8 cellular contexts compared by ENCODE assay signal in the genomic region with DNA sequence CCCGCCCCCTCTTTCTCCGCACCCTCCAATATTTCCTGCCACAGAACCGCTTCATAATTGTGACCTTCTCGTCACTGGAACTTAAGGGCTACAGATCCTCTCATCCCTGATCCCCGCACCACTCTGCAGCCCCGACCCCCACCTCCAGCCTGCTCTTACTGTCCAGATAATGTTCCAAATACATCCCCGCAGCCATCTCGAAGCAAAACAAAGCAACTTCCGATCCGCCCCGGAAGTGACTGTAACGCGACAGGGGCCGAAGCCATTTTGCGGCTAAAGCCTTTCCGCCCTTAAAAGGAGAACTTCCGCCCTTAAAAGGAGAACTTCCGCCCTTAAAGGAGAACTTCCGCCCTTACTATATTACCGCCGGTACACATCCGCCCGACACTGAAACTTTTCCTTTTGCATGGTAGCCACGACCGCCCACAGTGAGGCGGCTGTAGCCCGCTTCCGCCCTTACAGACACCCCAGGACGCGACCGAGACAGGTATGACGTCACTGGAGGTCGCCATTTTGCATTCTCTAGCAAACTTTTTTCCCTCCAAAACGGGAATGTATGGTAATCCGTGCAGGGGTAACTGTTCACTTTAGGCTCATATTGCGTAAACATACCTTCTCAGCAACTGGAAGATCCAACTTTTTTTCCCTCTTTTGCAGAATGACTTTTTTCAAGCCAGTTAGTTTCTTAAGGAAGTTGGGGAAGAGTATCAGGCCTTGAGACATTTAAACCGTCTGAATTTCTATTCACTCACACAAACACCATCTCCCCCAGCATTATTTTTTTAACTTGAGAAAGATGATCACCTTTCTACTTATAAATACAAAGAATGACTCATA. TPM values are rescaled to one million over a fixed set of nuclear protein-coding genes. Genes with fewer than 3 reads are reported as not detected.
DNase-seq lines count a peak whose midpoint lies in the region; ATAC-seq, FAIRE-seq and TF ChIP-seq lines count a peak whose summit lies in the region.

A gene (minus strand): TSS at position 214 of the 837 bp plus-strand sequence. CDS start 18 bp downstream, at position 196.

- H3K4me1 Mint-ChIP-seq in type B pancreatic cell (ENCODE audit: unreplicated experiment), result peaks cover 8% of the 10 kb centered on the region

- H3K4me3 Mint-ChIP-seq in type B pancreatic cell, result peak within 1 kb of the TSS; percentile 99

- no peaks in the 10 kb centered on the region for H3K27me3 Mint-ChIP-seq in type B pancreatic cell

- H3K36me3 ChIP-seq in adrenal gland (replicated peaks in 1 of 2) (peaks cover 0 to 25% of the 10 kb centered on the region in 2 donors), heart left ventricle (peaks cover 0 to 47% (median 30%) of the 10 kb centered on the region in 9 donors)

- 2 to 3% (median 2%) methylated on average over 28 to 37 of the region's 37 CpGs for WGBS in adrenal gland, 4 donors
- WGBS in heart left ventricle, 4 donors, result 2 to 3% (median 3%) methylated on average over 37 of the region's 37 CpGs

- no peaks in the 10 kb centered on the region for H3K27me3 ChIP-seq in adrenal gland
- no peaks in the 10 kb centered on the region for H3K27me3 ChIP-seq in heart left ventricle

- peak; percentile 99 for FAIRE-seq in GM12892 (lab: Jason Lieb, UNC)

- intact Hi-C loops in adrenal gland (cut with DNase I) (loop anchor here in 1 of 2 donors (5.0 to 10.0 kb wide), 2 partner anchors 34 to 48 kb away; no protein-coding TSS in a partner anchor), heart left ventricle (cut with DNase I) (loop anchor here in 9 of 10 donors (1.0 to 10.0 kb wide), 10 partner anchors 16 to 62 kb away; a partner anchor contains a TSS)

- peak; percentile 24; the same call in 1 of the 2 replicates for TF ChIP-seq POLR2A in GM12892 (IDR thresholded peaks at IDR 0.05; ENCODE audit: low read depth, low read length)
- peak in 1 of 2 donors; percentile 40 for TF ChIP-seq POLR2A in adrenal gland (IDR thresholded peaks at IDR 0.05)
- no peak for TF ChIP-seq POLR2A in heart left ventricle (IDR thresholded peaks at IDR 0.05)

- TF ChIP-seq CTCF in adrenal gland (IDR thresholded peaks at IDR 0.05), result peak in 1 of 6 experiments; percentile 3
- no peak for TF ChIP-seq CTCF in heart left ventricle (IDR thresholded peaks at IDR 0.05)
- no peak for TF ChIP-seq CTCF in type B pancreatic cell (conservative IDR thresholded peaks at IDR 0.05)

- H3K4me3 ChIP-seq in adrenal gland (peak within 1 kb of the TSS in 3 of 4 donors; percentile 58 to 77 (median 60)), heart left ventricle (peak within 1 kb of the TSS; percentile 40 to 86 (median 74))

- H3K9me3 ChIP-seq in adrenal gland (replicated peaks in 1 of 3) (no peaks in the 10 kb centered on the region), heart left ventricle (no peaks in the 10 kb centered on the region)

- peaks cover 6 to 12% of the 10 kb centered on the region in 2 donors for H3K4me1 ChIP-seq in adrenal gland (replicated peaks in 1 of 2)
- H3K4me1 ChIP-seq in heart left ventricle, result peaks cover 0 to 24% (median 12%) of the 10 kb centered on the region in 12 donors

- no peaks in the 10 kb centered on the region for H3K9me3 Mint-ChIP-seq in type B pancreatic cell

- peaks cover 40% of the 10 kb centered on the region for H3K36me3 Mint-ChIP-seq in type B pancreatic cell

- ATAC-seq in HG02852 (IDR thresholded peaks at IDR 0.05; ENCODE audit: unreplicated experiment) (peak; percentile 96), heart left ventricle (peak; percentile 99 to 100 (median 100))

- H3K27ac ChIP-seq in adrenal gland, result peak within 1 kb of the TSS; percentile 31 to 76 (median 53)
- peak within 1 kb of the TSS; percentile 51 to 90 (median 78) for H3K27ac ChIP-seq in heart left ventricle

- DNase-seq in GM12892 (ENCODE audit: insufficient read length) (peak; percentile 94), NCI-H146 (lab: John Stamatoyannopoulos, UW) (peak; percentile 100), T-helper 1 cell (peak; percentile 90 to 100 (median 95)), adrenal gland (peak; percentile 96 to 100 (median 99)), heart left ventricle (peak; percentile 97 to 99 (median 98)), pons (ENCODE audit: low spot score) (peak; percentile 100), type B pancreatic cell (ENCODE audit: extremely low spot score, unreplicated experiment) (peak; percentile 94)

- H3K27ac Mint-ChIP-seq in type B pancreatic cell, result peak within 1 kb of the TSS; percentile 98

RNA-seq across cellular contexts. Expression of the gene that starts here (rescaled TPM):
- polyA plus RNA-seq in GM12892 (2012; ENCODE audit: missing spikeins), result 36.2 TPM
- total RNA-seq in adrenal gland (10 to 100 TPM; 22.6 to 87.6 (median 48.3) TPM), heart left ventricle (10 to 100 TPM; 17.4 to 39.0 (median 24.7) TPM), type B pancreatic cell (ENCODE audit: low replicate concordance) (58.1 and 102 TPM in 2 replicates)
- polyA plus RNA-seq in adrenal gland (10 to 100 TPM; 31.6 to 40.1 (median 32.3) TPM), heart left ventricle (10 to 100 TPM; 14.6 to 23.6 TPM)

Comparison
In these comparisons a context has a peak if more than half of its experiments do, and no peak if none do; other contexts are left out.
1. Peak in every context shown above with its lines: DNase-seq, ATAC-seq, H3K4me3 ChIP-seq and H3K27ac ChIP-seq.